In genomic region chr20:61312909-61313308, GRCh38 we compare ENCODE assay signal across 17 cellular contexts.
DNase-seq lines count a peak whose midpoint lies in the region; ATAC-seq and TF ChIP-seq lines count a peak whose summit lies in the region.
"Had no signal": no experiment of that assay in that cellular context is flagged by ENCODE, and none has a peak within 500 bp of the region (broad histone marks: within the 10 kb centered on the region; RNA-seq: fewer than 3 reads in every experiment).

No MANE protein-coding gene starts in this region.

- H3K27me3 ChIP-seq in IMR-90 (ENCODE audit: control insufficient read depth, insufficient read depth, low read length) (no peaks in the 10 kb centered on the region), neuronal stem cell (ENCODE audit: control insufficient read depth in 3 of 3, insufficient read depth in 3 of 3, low read depth in 1 of 3, low read length in 3 of 3) (peaks cover 0 to 5% (median 0%) of the 10 kb centered on the region in 3 experiments)
- H3K27me3 ChIP-seq: BLaER1 had no signal

- H2BK15ac ChIP-seq in IMR-90 (ENCODE audit: low read depth, low read length): no peak overlapping the region
- no peak overlapping the region for H2BK15ac ChIP-seq in neuronal stem cell (ENCODE audit: low read length)

- intact Hi-C loops in IMR-90 (cut with micrococcal nuclease): no loop called here

- H4K20me1 ChIP-seq in IMR-90 (ENCODE audit: insufficient read depth, low read length): no peaks in the 10 kb centered on the region; the same call in 1 of the 2 replicates
- H4K20me1 ChIP-seq: BLaER1 had no signal

- DNase-seq in IMR-90 (no peak), iPS-NIHi11 (ENCODE audit: low spot score) (peak; percentile 10), neuronal stem cell (ENCODE audit: low spot score) (no peak), mesothelial cell of epicardium (ENCODE audit: low spot score in 2 of 2, unreplicated experiment in 2 of 2) (no peak), Kasumi-1 (lab: John Stamatoyannopoulos, UW) (no peak), ecto neural progenitor cell (ENCODE audit: low spot score) (no peak)
- DNase-seq: Caco-2; CD4-positive, CD25-positive, alpha-beta regulatory T cell; CD8-positive, alpha-beta T cell; DMS153; DND-41; GM23248; HCEC 1CT had no signal

- H3K36me3 Mint-ChIP-seq in mesothelial cell of epicardium: no peaks in the 10 kb centered on the region
- H3K36me3 Mint-ChIP-seq: CD4-positive, CD25-positive, alpha-beta regulatory T cell; CD8-positive, alpha-beta T cell had no signal

- TF ChIP-seq POLR2A in IMR-90 (IDR thresholded peaks at IDR 0.05; ENCODE audit: low read depth, low read length): no peak

- H3K9me3 Mint-ChIP-seq in mesothelial cell of epicardium: no peaks in the 10 kb centered on the region
- H3K9me3 Mint-ChIP-seq: CD4-positive, CD25-positive, alpha-beta regulatory T cell; CD8-positive, alpha-beta T cell had no signal

- H3K4me3 ChIP-seq in IMR-90 (ENCODE audit: insufficient read depth, low read depth, low read length) (no peak overlapping the region), neuronal stem cell (ENCODE audit: low read length in 2 of 2) (no peak overlapping the region)
- H3K4me3 ChIP-seq: BLaER1, GM23248 had no signal

- H3K56ac ChIP-seq in IMR-90 (ENCODE audit: extremely low read depth, insufficient read depth, low read length): no peak overlapping the region

- H3K14ac ChIP-seq in IMR-90 (replicated peaks; ENCODE audit: low read depth, low read length) (no peak overlapping the region), neuronal stem cell (ENCODE audit: low read length) (peak overlapping the region; percentile 28)

- H2BK120ac ChIP-seq in IMR-90 (ENCODE audit: low read depth, low read length): no peak overlapping the region
- H2BK120ac ChIP-seq in neuronal stem cell (ENCODE audit: low read depth, low read length): no peak overlapping the region

- in situ Hi-C loops in IMR-90 (cut with MboI; ENCODE audit: low sequenced_read_pairs): no loop called here

- no peak overlapping the region for H2BK12ac ChIP-seq in neuronal stem cell (ENCODE audit: low read length)

- peaks cover 30% of the 10 kb centered on the region for H3K27me3 Mint-ChIP-seq in mesothelial cell of epicardium (ENCODE audit: low read depth)
- H3K27me3 Mint-ChIP-seq: B cell; CD4-positive, CD25-positive, alpha-beta regulatory T cell had no signal

- H2AFZ ChIP-seq in IMR-90 (replicated peaks; ENCODE audit: low read length, poor library complexity) (no peak overlapping the region), neuronal stem cell (ENCODE audit: low read length) (no peak overlapping the region)
- H2AFZ ChIP-seq: GM23248 had no signal

- H2AK9ac ChIP-seq in IMR-90 (replicated peaks; ENCODE audit: low read depth, low read length, poor library complexity): peak overlapping the region; percentile 40

- H3K27ac Mint-ChIP-seq in mesothelial cell of epicardium: no peak overlapping the region
- H3K27ac Mint-ChIP-seq: B cell; CD4-positive, CD25-positive, alpha-beta regulatory T cell; CD8-positive, alpha-beta T cell had no signal

- H3K9me1 ChIP-seq in IMR-90 (ENCODE audit: insufficient read depth, low read length): 0 out of 2 replicates have a peak, but pooled peaks cover 5% of the 10 kb centered on the region

- H3K23ac ChIP-seq in IMR-90 (ENCODE audit: low read depth, low read length) (no peak overlapping the region), neuronal stem cell (ENCODE audit: low read depth, low read length, poor library complexity) (no peak overlapping the region)

- H4K91ac ChIP-seq in IMR-90 (ENCODE audit: insufficient read depth, low read depth, low read length) (no peak overlapping the region), neuronal stem cell (ENCODE audit: low read depth, low read length, poor library complexity) (no peak overlapping the region)

- no peaks in the 10 kb centered on the region for H3K4me1 Mint-ChIP-seq in mesothelial cell of epicardium
- H3K4me1 Mint-ChIP-seq: B cell; CD4-positive, CD25-positive, alpha-beta regulatory T cell had no signal

- WGBS in IMR-90 (ENCODE audit: extremely low coverage in 2 of 2, insufficient read length in 1 of 2), 2 experiments: 42% methylated on average over 2 of the region's 13 CpGs; no CpG with 5 or more reads in 1 of the 2 experiments
- WGBS in neuronal stem cell (ENCODE audit: extremely low coverage in 2 of 2, insufficient read length in 2 of 2, insufficient replicate concordance in 1 of 2), 2 donors: no CpG with 5 or more reads among the region's 13 CpGs

- POLR2A ChIA-PET in IMR-90 (lab: Charles Lee; ENCODE audit: unreplicated experiment): no interaction called here

- H4K5ac ChIP-seq in IMR-90 (ENCODE audit: low read depth, low read length): no peak overlapping the region

- H3K36me3 ChIP-seq in IMR-90 (ENCODE audit: control insufficient read depth, insufficient read depth, low read length): no peaks in the 10 kb centered on the region
- H3K36me3 ChIP-seq in neuronal stem cell (replicated peaks in 1 of 2; ENCODE audit: control insufficient read depth in 2 of 2, insufficient read depth in 2 of 2, low read length in 2 of 2): peaks cover 0 to 2% of the 10 kb centered on the region in 2 donors
- H3K36me3 ChIP-seq: BLaER1 had no signal

- no peak for ATAC-seq in IMR-90 (ENCODE audit: low read depth)
- ATAC-seq: CD8-positive, alpha-beta T cell had no signal

- H3K9me3 ChIP-seq in IMR-90 (ENCODE audit: control insufficient read depth, insufficient read depth, low read length) (no peaks in the 10 kb centered on the region), neuronal stem cell (replicated peaks in 1 of 2; ENCODE audit: control insufficient read depth in 2 of 2, insufficient read depth in 1 of 2, low read depth in 1 of 2, low read length in 2 of 2) (peaks cover 0 to 5% of the 10 kb centered on the region in 2 donors)
- H3K9me3 ChIP-seq: BLaER1, Caco-2 had no signal

- H4K8ac ChIP-seq in IMR-90 (ENCODE audit: low read depth in 2 of 2, low read length in 2 of 2): no peak overlapping the region
- H4K8ac ChIP-seq in neuronal stem cell (ENCODE audit: low read depth, low read length): no peak overlapping the region

- H3K9ac ChIP-seq in IMR-90 (ENCODE audit: low read depth, low read length): no peak overlapping the region
- H3K9ac ChIP-seq in neuronal stem cell (ENCODE audit: low read depth, low read length, poor library complexity): no peak overlapping the region
- H3K9ac ChIP-seq: BLaER1, GM23248 had no signal

- H3K4me1 ChIP-seq in IMR-90 (ENCODE audit: control insufficient read depth, insufficient read depth, low read length) (no peaks in the 10 kb centered on the region), neuronal stem cell (ENCODE audit: control insufficient read depth in 2 of 2, insufficient read depth in 1 of 2, low read depth in 1 of 2, low read length in 2 of 2) (peaks cover 11 to 12% of the 10 kb centered on the region in 2 donors)
- H3K4me1 ChIP-seq: BLaER1, Caco-2 had no signal

- H3K4me2 ChIP-seq in IMR-90 (ENCODE audit: low read depth, low read length) (no peak overlapping the region), neuronal stem cell (ENCODE audit: insufficient read depth, low read length, poor library complexity, severe bottlenecking) (no peak overlapping the region)
- H3K4me2 ChIP-seq: BLaER1 had no signal

- no TSS peak for BruUV-seq in IMR-90 (replicated peaks; lab: Mats Ljungman, UMichigan)

- no peak overlapping the region for H3K4ac ChIP-seq in IMR-90 (ENCODE audit: low read depth, low read length)
- H3K4ac ChIP-seq in neuronal stem cell (ENCODE audit: low read length): no peak overlapping the region

- no peak overlapping the region for H3K18ac ChIP-seq in IMR-90 (ENCODE audit: low read depth, low read length)
- H3K18ac ChIP-seq in neuronal stem cell (ENCODE audit: low read length): peak overlapping the region; percentile 78

- TF ChIP-seq CTCF in IMR-90 (conservative IDR thresholded peaks at IDR 0.05; ENCODE audit: low read depth, low read length) (no peak), mesothelial cell of epicardium (IDR thresholded peaks at IDR 0.05; ENCODE audit: unreplicated experiment) (no peak)

- H3K79me1 ChIP-seq in IMR-90 (ENCODE audit: low read depth in 1 of 2, low read length in 2 of 2) (peaks cover 0 to 5% of the 10 kb centered on the region in 2 experiments; a peak in 2 of 4 replicates), neuronal stem cell (ENCODE audit: low read depth, low read length) (peaks cover 4% of the 10 kb centered on the region)

- H2BK5ac ChIP-seq in IMR-90 (ENCODE audit: low read depth, low read length, poor library complexity, severe bottlenecking) (no peak overlapping the region), neuronal stem cell (ENCODE audit: low read length) (no peak overlapping the region)

- dilution Hi-C loops in IMR-90 (cut with HindIII; ENCODE audit: low sequenced_read_pairs, unreplicated experiment): no loop called here

- no peak overlapping the region for H2BK20ac ChIP-seq in IMR-90 (ENCODE audit: low read depth, low read length)

- CTCF ChIA-PET in IMR-90 (lab: Yijun Ruan, JAX): no interaction called here

- H2AK5ac ChIP-seq in IMR-90 (ENCODE audit: low read depth, low read length) (no peak overlapping the region), neuronal stem cell (ENCODE audit: low read depth, low read length) (no peak overlapping the region)

- H3K27ac ChIP-seq in IMR-90 (ENCODE audit: insufficient read depth, low read length): no peak overlapping the region
- no peak overlapping the region for H3K27ac ChIP-seq in neuronal stem cell (replicated peaks; ENCODE audit: low read length)
- H3K27ac ChIP-seq: 22Rv1, BLaER1, C4-2B, GM23248 had no signal

- TF ChIP-seq RAD21 in IMR-90 (IDR thresholded peaks at IDR 0.05; ENCODE audit: low read length): no peak

- H3K4me3 Mint-ChIP-seq in mesothelial cell of epicardium: no peak overlapping the region
- H3K4me3 Mint-ChIP-seq: B cell; CD4-positive, CD25-positive, alpha-beta regulatory T cell; CD8-positive, alpha-beta T cell had no signal

TF ChIP-seq in IMR-90, 13 proteins besides CTCF, POLR2A, EP300 and RAD21 (continues in another document):
- TF ChIP-seq SMC3 (IDR thresholded peaks at IDR 0.05; ENCODE audit: low read depth, low read length): no peak
- TF ChIP-seq MXI1 (IDR thresholded peaks at IDR 0.05; ENCODE audit: borderline replicate concordance, low read depth, low read length): no peak
- TF ChIP-seq ELK1 (IDR thresholded peaks at IDR 0.05; ENCODE audit: borderline replicate concordance, low read depth, low read length): no peak
- TF ChIP-seq BHLHE40 (IDR thresholded peaks at IDR 0.05; ENCODE audit: low read depth, low read length): no peak
- no peak for TF ChIP-seq MAZ (IDR thresholded peaks at IDR 0.05; ENCODE audit: borderline replicate concordance, low read depth, low read length)
- no peak for TF ChIP-seq FOS (IDR thresholded peaks at IDR 0.05; ENCODE audit: low read depth, low read length)
- TF ChIP-seq MAFK (IDR thresholded peaks at IDR 0.05; ENCODE audit: low read depth, low read length): no peak
